ENCODE assay signal across 9 cellular contexts in genomic region chr1:36341626-36342320, GRCh38.
"Had no signal": no experiment of that assay in that cellular context is flagged by ENCODE, and none has a peak within 500 bp of the region (broad histone marks: within the 10 kb centered on the region; RNA-seq: fewer than 3 reads in every experiment).

No MANE protein-coding gene starts in this region.

- FAIRE-seq: endometrium, TTC549 had no signal

- H3K27me3 ChIP-seq: gastrocnemius medialis, uterus had no signal

- H3K4me3 ChIP-seq: gastrocnemius medialis, uterus had no signal

- H3K36me3 ChIP-seq: uterus had no signal

- DNase-seq: activated gamma-delta T cell, gastrocnemius medialis, islet precursor cell, left cardiac atrium, occipital lobe had no signal

- H3K27ac ChIP-seq: uterus, VCaP had no signal

- H3K9me3 ChIP-seq: gastrocnemius medialis, uterus had no signal

- H3K4me1 ChIP-seq: uterus had no signal

- ATAC-seq: gastrocnemius medialis had no signal
